ENCODE assay signal across 14 cellular contexts in the genomic region with DNA sequence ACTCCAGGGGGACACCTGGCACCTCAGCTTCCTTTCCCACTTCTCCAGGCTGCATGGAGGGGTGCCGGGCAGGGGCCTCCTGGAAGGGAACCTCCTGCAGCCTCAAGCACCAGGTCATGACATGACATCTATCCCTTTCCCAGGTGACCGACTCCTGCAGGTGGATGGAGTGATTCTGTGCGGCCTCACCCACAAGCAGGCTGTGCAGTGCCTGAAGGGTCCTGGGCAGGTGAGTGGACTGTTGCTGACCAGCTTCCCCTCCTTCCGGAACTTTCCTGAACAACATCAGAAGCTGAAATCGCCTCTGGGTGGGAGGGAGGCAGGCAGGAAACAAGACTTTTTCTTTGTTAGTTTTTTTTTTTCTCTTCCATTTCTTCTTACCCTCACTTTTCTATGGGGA. TPM values are rescaled to one million over a fixed set of nuclear protein-coding genes. Genes with fewer than 3 reads are reported as not detected.
A peak's percentile ranks its signal among the peaks of the same experiment; 100 is the strongest.
DNase-seq lines count a peak whose midpoint lies in the region; ATAC-seq, FAIRE-seq and TF ChIP-seq lines count a peak whose summit lies in the region.
"Not testable (repeated sequence)": the region's sequence is repeated elsewhere in the genome, so short reads cannot be mapped to it uniquely, and the experiment has no call there.
"Had no signal": no experiment of that assay in that cellular context is flagged by ENCODE, and none has a peak within 500 bp of the region (broad histone marks: within the 10 kb centered on the region; RNA-seq: fewer than 3 reads in every experiment).

No MANE protein-coding gene starts in this region.

- H3K4me3 ChIP-seq in kidney (ENCODE audit: low read length in 2 of 2); upper lobe of left lung; upper lobe of right lung; aorta (ENCODE audit: low read length in 2 of 2): not testable (repeated sequence)

- H3K9ac ChIP-seq in kidney (ENCODE audit: low read length in 2 of 2) = not testable (repeated sequence)

- not testable (repeated sequence) for H3K36me3 Mint-ChIP-seq in stimulated activated memory B cell treated with anti-CD40 and anti-IgM and Interleukin-4, amounts not matched to agents 10 μg/mL and 1 μg/mL and 100 μg/mL, for 72 hours

- H3K4me1 ChIP-seq in kidney (ENCODE audit: control insufficient read depth in 1 of 2, insufficient read depth in 1 of 2, low read depth in 1 of 2, low read length in 2 of 2); upper lobe of left lung; upper lobe of right lung; aorta (ENCODE audit: control insufficient read depth in 1 of 2, insufficient read depth in 2 of 2, low read length in 2 of 2): not testable (repeated sequence)

- H3K4me1 Mint-ChIP-seq in stimulated activated memory B cell treated with anti-CD40 and anti-IgM and Interleukin-4, amounts not matched to agents 10 μg/mL and 1 μg/mL and 100 μg/mL, for 72 hours = not testable (repeated sequence)

- H3K27ac ChIP-seq in kidney (ENCODE audit: low read depth in 2 of 2, low read length in 2 of 2); upper lobe of left lung; upper lobe of right lung; aorta (ENCODE audit: low read depth in 1 of 2, low read length in 2 of 2): not testable (repeated sequence)

- TF ChIP-seq EP300 in upper lobe of left lung (IDR thresholded peaks at IDR 0.05) = not testable (repeated sequence)

- H3K27ac Mint-ChIP-seq in stimulated activated memory B cell treated with anti-CD40 and anti-IgM and Interleukin-4, amounts not matched to agents 10 μg/mL and 1 μg/mL and 100 μg/mL, for 72 hours = not testable (repeated sequence)

- not testable (repeated sequence) for H3K36me3 ChIP-seq in kidney (ENCODE audit: control insufficient read depth in 1 of 2, insufficient read depth in 2 of 2, low read length in 2 of 2); upper lobe of left lung; upper lobe of right lung; aorta (ENCODE audit: control insufficient read depth in 1 of 2, insufficient read depth in 2 of 2, low read length in 1 of 2)

- ATAC-seq in Right ventricle myocardium inferior = not testable (repeated sequence)
- ATAC-seq in stimulated activated memory B cell treated with anti-CD40 and anti-IgM and Interleukin-4, amounts not matched to agents 10 μg/mL and 1 μg/mL and 100 μg/mL, for 72 hours = peak; percentile 51
- ATAC-seq in upper lobe of left lung (ENCODE audit: low FRiP score in 2 of 2) (peak; percentile 34 to 58), upper lobe of right lung (peak; percentile 35), aorta (ENCODE audit: low FRiP score) (peak; percentile 58)

- DNase-seq in Right ventricle myocardium inferior (ENCODE audit: missing footprints) (peak; percentile 57), kidney (peak; percentile 41), posterior vena cava (ENCODE audit: low spot score) (peak; percentile 53)
- DNase-seq in upper lobe of left lung, upper lobe of right lung, aorta: not testable (repeated sequence)

- not testable (repeated sequence) for FAIRE-seq in kidney (lab: Jason Lieb, UNC)

- not testable (repeated sequence) for TF ChIP-seq POLR2A in upper lobe of left lung (IDR thresholded peaks at IDR 0.05)

- H3K27me3 Mint-ChIP-seq in stimulated activated memory B cell treated with anti-CD40 and anti-IgM and Interleukin-4, amounts not matched to agents 10 μg/mL and 1 μg/mL and 100 μg/mL, for 72 hours = not testable (repeated sequence)

- 90 to 97% methylated on average over 4 of the region's 5 CpGs for WGBS in upper lobe of left lung, 2 donors
- 91 to 95% methylated on average over 4 of the region's 5 CpGs for WGBS in aorta, 2 donors

- not testable (repeated sequence) for TF ChIP-seq CTCF in kidney (IDR thresholded peaks at IDR 0.05; ENCODE audit: borderline replicate concordance, extremely low read depth, insufficient read depth); upper lobe of left lung (IDR thresholded peaks at IDR 0.05); upper lobe of right lung (IDR thresholded peaks at IDR 0.05)

- H3K9me3 Mint-ChIP-seq in stimulated activated memory B cell treated with anti-CD40 and anti-IgM and Interleukin-4, amounts not matched to agents 10 μg/mL and 1 μg/mL and 100 μg/mL, for 72 hours = not testable (repeated sequence)

- not testable (repeated sequence) for H3K9me3 ChIP-seq in kidney (ENCODE audit: control insufficient read depth in 1 of 2, low read length in 2 of 2); upper lobe of left lung; upper lobe of right lung; aorta (ENCODE audit: control insufficient read depth, low read length)

- intact Hi-C loops in Right ventricle myocardium inferior (cut with DNase I); kidney (cut with DNase I); posterior vena cava (cut with DNase I); upper lobe of right lung (cut with DNase I); aorta (cut with DNase I): not testable (repeated sequence)

- H3K4me3 Mint-ChIP-seq in stimulated activated memory B cell treated with anti-CD40 and anti-IgM and Interleukin-4, amounts not matched to agents 10 μg/mL and 1 μg/mL and 100 μg/mL, for 72 hours = not testable (repeated sequence)

- not testable (repeated sequence) for H3K27me3 ChIP-seq in upper lobe of left lung; upper lobe of right lung; aorta (ENCODE audit: control insufficient read depth in 1 of 2, insufficient read depth in 2 of 2, low read length in 1 of 2)

RNA-seq across cellular contexts. Expression of gene PTPN20, which starts 34.5 kb away (rescaled TPM):
- total RNA-seq in Right ventricle myocardium inferior (14.3 TPM), kidney (1.9 TPM), posterior vena cava (1 to 10 TPM; 1.1 to 1.3 TPM), upper lobe of left lung (10 to 100 TPM in 1 of 6 donors, 1 to 10 TPM in 5; 1.8 to 19.0 (median 3.4) TPM), upper lobe of right lung (2.6 TPM), aorta (1 to 10 TPM; 4.8 to 8.2 TPM)
- polyA plus RNA-seq in kidney (ENCODE audit: insufficient read depth, low read depth, low replicate concordance) (2.6 TPM), aorta (1 to 10 TPM; 1.7 to 5.9 TPM)
- total RNA-seq: A172; A673; Caco-2; CD4-positive, CD25-positive, alpha-beta regulatory T cell; Daoy had no signal
- polyA plus RNA-seq: AG04450, CD14-positive monocyte had no signal
